ENCODE assay signal across 13 cellular contexts in the genomic region with DNA sequence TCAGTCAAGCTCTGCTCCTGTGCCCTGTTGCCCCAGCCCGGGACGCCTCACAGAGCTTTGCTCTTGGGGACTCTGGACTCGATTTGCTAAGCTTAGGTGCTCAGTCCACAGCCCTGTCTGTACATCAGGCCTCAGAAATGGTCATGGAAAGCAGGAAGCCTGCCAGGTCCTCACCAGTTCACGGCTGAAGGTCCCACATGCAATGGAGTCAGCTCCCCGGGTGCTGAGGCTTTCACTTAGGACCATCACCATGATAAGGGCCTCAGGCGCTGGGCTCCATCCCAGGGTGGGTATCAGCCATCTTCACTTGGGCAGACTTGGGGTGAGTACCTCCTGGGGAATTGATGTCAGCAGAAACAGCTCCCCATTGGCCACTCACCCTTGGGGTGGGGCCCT. TPM values are rescaled to one million over a fixed set of nuclear protein-coding genes. Genes with fewer than 3 reads are reported as not detected.
DNase-seq lines count a peak whose midpoint lies in the region; ATAC-seq and TF ChIP-seq lines count a peak whose summit lies in the region.
"Had no signal": no experiment of that assay in that cellular context is flagged by ENCODE, and none has a peak within 500 bp of the region (broad histone marks: within the 10 kb centered on the region; RNA-seq: fewer than 3 reads in every experiment).

No MANE protein-coding gene starts in this region.

- no peaks in the 10 kb centered on the region for H3K9me3 ChIP-seq in upper lobe of left lung
- H3K9me3 ChIP-seq: thoracic aorta had no signal

- WGBS in upper lobe of left lung, 2 donors: 72 to 96% methylated on average over 4 to 6 of the region's 6 CpGs

- no peak for DNase-seq in activated T-cell treated with anti-CD3 and anti-CD28 coated beads, Interleukin-2, amount 50 U/mL, for 72 hours
- DNase-seq in activated T-cell treated with anti-CD3 and anti-CD28 coated beads, Interleukin-2, amount 50 U/mL, for 48 hours: no peak
- no peak for DNase-seq in central memory CD8-positive, alpha-beta T cell (ENCODE audit: low spot score in 2 of 2)
- no peak for DNase-seq in natural killer cell
- DNase-seq in upper lobe of left lung: no peak
- DNase-seq in progenitor cell of endocrine pancreas (ENCODE audit: low spot score, unreplicated experiment): no peak
- DNase-seq in NCI-H2029 (lab: John Stamatoyannopoulos, UW): no peak
- DNase-seq: activated CD4-positive, alpha-beta T cell treated with anti-CD3 and anti-CD28 coated beads for 48 hours; DND-41; NCI-H146; NCI-H82 had no signal

- H3K4me3 Mint-ChIP-seq in activated T-cell treated with anti-CD3 and anti-CD28 coated beads, Interleukin-2, amount 50 U/mL, for 72 hours: peak overlapping the region in 1 of 2 donors; percentile 23
- peak overlapping the region; percentile 20 for H3K4me3 Mint-ChIP-seq in central memory CD8-positive, alpha-beta T cell
- H3K4me3 Mint-ChIP-seq in natural killer cell: peak overlapping the region; percentile 49
- no peak overlapping the region for H3K4me3 Mint-ChIP-seq in progenitor cell of endocrine pancreas (ENCODE audit: low read depth)

- intact Hi-C loops in natural killer cell (cut with micrococcal nuclease): no loop called here

- peaks cover 0 to 18% (median 7%) of the 10 kb centered on the region in 4 donors for H3K36me3 ChIP-seq in upper lobe of left lung
- H3K36me3 ChIP-seq: thoracic aorta had no signal

- no peak for TF ChIP-seq POLR2A in upper lobe of left lung (IDR thresholded peaks at IDR 0.05)

- H3K4me3 ChIP-seq in upper lobe of left lung: no peak overlapping the region
- H3K4me3 ChIP-seq: thoracic aorta had no signal

- no peaks in the 10 kb centered on the region for H3K9me3 Mint-ChIP-seq in activated T-cell treated with anti-CD3 and anti-CD28 coated beads, Interleukin-2, amount 50 U/mL, for 72 hours
- H3K9me3 Mint-ChIP-seq in central memory CD8-positive, alpha-beta T cell: no peaks in the 10 kb centered on the region
- H3K9me3 Mint-ChIP-seq in natural killer cell (no peaks in the 10 kb centered on the region), progenitor cell of endocrine pancreas (ENCODE audit: low read depth) (no peaks in the 10 kb centered on the region)

- no peaks in the 10 kb centered on the region for H3K27me3 Mint-ChIP-seq in activated T-cell treated with anti-CD3 and anti-CD28 coated beads, Interleukin-2, amount 50 U/mL, for 72 hours (ENCODE audit: low read depth)
- H3K27me3 Mint-ChIP-seq in central memory CD8-positive, alpha-beta T cell: no peaks in the 10 kb centered on the region
- H3K27me3 Mint-ChIP-seq in natural killer cell (ENCODE audit: low read depth in 2 of 2) (no peaks in the 10 kb centered on the region), progenitor cell of endocrine pancreas (no peaks in the 10 kb centered on the region)

- no peak for ATAC-seq in activated T-cell treated with anti-CD3 and anti-CD28 coated beads, Interleukin-2, amount 50 U/mL, for 72 hours (replicated peaks in 1 of 2)
- no peak for ATAC-seq in central memory CD8-positive, alpha-beta T cell (replicated peaks; ENCODE audit: extremely low read depth, poor library complexity, severe bottlenecking)
- no peak for ATAC-seq in natural killer cell
- ATAC-seq in upper lobe of left lung (ENCODE audit: low FRiP score in 2 of 2): no peak
- no peak for ATAC-seq in GM21526 (IDR thresholded peaks at IDR 0.05; ENCODE audit: low FRiP score, unreplicated experiment)

- H3K27ac Mint-ChIP-seq in activated T-cell treated with anti-CD3 and anti-CD28 coated beads, Interleukin-2, amount 50 U/mL, for 72 hours: peak overlapping the region; percentile 66
- peak overlapping the region; percentile 97 for H3K27ac Mint-ChIP-seq in central memory CD8-positive, alpha-beta T cell (ENCODE audit: low read depth)
- H3K27ac Mint-ChIP-seq in natural killer cell (peak overlapping the region; percentile 89 to 95), progenitor cell of endocrine pancreas (no peak overlapping the region)

- H3K4me1 Mint-ChIP-seq in activated T-cell treated with anti-CD3 and anti-CD28 coated beads, Interleukin-2, amount 50 U/mL, for 72 hours (ENCODE audit: low read depth): peaks cover 94% of the 10 kb centered on the region
- H3K4me1 Mint-ChIP-seq in central memory CD8-positive, alpha-beta T cell: peaks cover 94% of the 10 kb centered on the region
- H3K4me1 Mint-ChIP-seq in natural killer cell: peaks cover 91 to 93% of the 10 kb centered on the region in 2 donors
- peaks cover 45% of the 10 kb centered on the region for H3K4me1 Mint-ChIP-seq in progenitor cell of endocrine pancreas (ENCODE audit: low read depth)

- no peak for TF ChIP-seq CTCF in natural killer cell (IDR thresholded peaks at IDR 0.05)
- TF ChIP-seq CTCF in upper lobe of left lung (IDR thresholded peaks at IDR 0.05): no peak
- no peak for TF ChIP-seq CTCF in progenitor cell of endocrine pancreas (IDR thresholded peaks at IDR 0.05; ENCODE audit: unreplicated experiment)

- H3K4me1 ChIP-seq in upper lobe of left lung: peaks cover 84 to 98% (median 94%) of the 10 kb centered on the region in 4 donors

- H3K27me3 ChIP-seq in upper lobe of left lung: no peaks in the 10 kb centered on the region

- TF ChIP-seq EP300 in upper lobe of left lung (IDR thresholded peaks at IDR 0.05): no peak

- peaks cover 6 to 15% of the 10 kb centered on the region in 2 donors for H3K36me3 Mint-ChIP-seq in activated T-cell treated with anti-CD3 and anti-CD28 coated beads, Interleukin-2, amount 50 U/mL, for 72 hours (ENCODE audit: insufficient read depth in 2 of 2)
- peaks cover 29% of the 10 kb centered on the region for H3K36me3 Mint-ChIP-seq in central memory CD8-positive, alpha-beta T cell (ENCODE audit: insufficient read depth)
- H3K36me3 Mint-ChIP-seq in natural killer cell (no peaks in the 10 kb centered on the region), progenitor cell of endocrine pancreas (ENCODE audit: insufficient read depth) (peaks cover 11% of the 10 kb centered on the region)

- peak overlapping the region in 3 of 4 donors; percentile 71 to 87 (median 86) for H3K27ac ChIP-seq in upper lobe of left lung
- H3K27ac ChIP-seq: thoracic aorta had no signal

RNA-seq across cellular contexts. Expression of gene FAM53B, which starts 37.7 kb away (rescaled TPM):
- total RNA-seq in activated T-cell treated with anti-CD3 and anti-CD28 coated beads, Interleukin-2, amount 50 U/mL, for 72 hours: 10 to 100 TPM; 30.0 to 37.7 TPM
- total RNA-seq in natural killer cell (100 to 1,000 TPM in 2 of 3 donors, 10 to 100 TPM in 1; 77.4 to 172 (median 121) TPM), upper lobe of left lung (10 to 100 TPM; 35.8 to 62.5 (median 47.8) TPM), progenitor cell of endocrine pancreas (36.8 and 39.8 TPM in 2 replicates)
